Comparison of ENCODE assay signal across 13 cellular contexts in the genomic region with DNA sequence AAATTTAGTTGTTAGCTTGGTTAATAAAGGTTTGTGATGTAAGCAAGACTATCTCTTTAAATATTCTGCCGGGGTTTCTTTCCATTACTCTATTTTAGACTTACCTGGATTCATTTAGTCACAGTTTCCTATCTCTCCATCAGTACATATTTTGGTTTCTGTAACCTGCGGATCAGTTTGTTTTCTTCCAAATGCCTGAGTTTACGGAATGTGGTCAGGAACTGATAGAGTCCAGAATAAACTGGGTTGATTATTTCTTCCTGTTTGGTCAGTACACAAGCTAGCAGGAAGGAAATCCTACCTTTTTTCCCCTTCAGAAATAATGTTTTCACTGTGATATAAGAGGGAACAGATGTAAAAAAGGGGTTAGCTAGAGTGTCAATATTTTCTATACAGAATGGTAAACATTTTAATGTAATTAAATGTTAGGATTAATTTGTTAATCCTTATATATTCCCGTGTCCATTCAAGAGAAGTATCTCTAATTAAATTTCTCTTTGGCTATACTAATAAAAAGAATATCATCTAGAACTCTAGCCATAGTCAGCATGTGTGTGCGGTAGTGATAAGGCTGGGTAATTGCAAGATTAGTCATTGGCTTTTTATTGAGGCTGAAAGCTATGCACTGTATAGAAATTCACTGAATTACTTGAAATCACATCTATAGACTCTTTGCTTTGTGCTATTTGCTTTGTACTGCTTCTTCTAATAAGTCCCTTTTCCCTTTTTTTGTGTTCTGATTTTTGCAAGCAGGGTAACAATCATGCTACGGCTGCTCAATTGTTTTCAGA.
"Had no signal": no experiment of that assay in that cellular context is flagged by ENCODE, and none has a peak within 500 bp of the region (broad histone marks: within the 10 kb centered on the region; RNA-seq: fewer than 3 reads in every experiment).

No MANE protein-coding gene starts in this region.

- H3K27ac ChIP-seq: esophagus muscularis mucosa, thoracic aorta had no signal

- H3K36me3 ChIP-seq: esophagus muscularis mucosa, thoracic aorta had no signal

- ATAC-seq: activated CD8-positive, alpha-beta T cell treated with anti-CD3 and anti-CD28 coated beads, Interleukin-2, amount 10 ng/mL, durations not matched to agents 7 days and 5 days; left lobe of liver; natural killer cell treated with Interleukin-12 subunit alpha and Interleukin-12 subunit beta and Interleukin-15 and Interleukin-18, amount 100 ng/mL, for 72 hours; WTC11 had no signal

- DNase-seq: activated CD4-positive, alpha-beta T cell treated with anti-CD3 and anti-CD28 coated beads for 48 hours; activated CD8-positive, alpha-beta memory T cell treated with anti-CD3 and anti-CD28 coated beads, Interleukin-2, amount 50 U/mL, for 48 hours; activated CD8-positive, alpha-beta T cell treated with anti-CD3 and anti-CD28 coated beads, Interleukin-2, amount 10 ng/mL, durations not matched to agents 7 days and 5 days; activated naive CD8-positive, alpha-beta T cell treated with anti-CD3 and anti-CD28 coated beads, Interleukin-2, amount 10 ng/mL, durations not matched to agents 7 days and 5 days; aorta; foreskin melanocyte; head of caudate nucleus; stimulated activated CD4-positive, alpha-beta T cell treated with anti-CD3 and anti-CD28 coated beads, Interleukin-4, amount 100 ng/mL, for 1 hour had no signal

- H3K27me3 ChIP-seq: esophagus muscularis mucosa had no signal

- H3K4me3 ChIP-seq: esophagus muscularis mucosa, thoracic aorta had no signal

- H3K9me3 ChIP-seq: esophagus muscularis mucosa, thoracic aorta had no signal
